ENCODE assay signal across 17 cellular contexts in the genomic region with DNA sequence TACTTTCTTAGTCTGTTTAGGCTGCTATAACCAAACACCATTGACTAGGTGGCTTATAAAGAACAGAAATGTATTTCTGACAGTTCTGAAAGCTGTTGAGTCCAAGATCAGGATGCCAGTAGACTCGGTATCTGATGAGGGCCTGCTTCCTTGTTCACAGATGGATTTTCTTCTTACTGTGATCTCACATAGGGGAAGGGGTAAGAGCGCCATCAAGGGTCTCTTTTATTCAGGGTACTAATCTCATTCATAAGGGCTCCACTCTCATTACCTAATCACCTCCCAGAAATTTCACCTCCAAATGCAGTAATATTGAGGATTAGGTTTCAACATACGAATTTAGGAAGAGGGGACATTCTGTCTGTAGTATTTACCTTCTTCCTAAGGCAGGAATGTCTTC.
"Had no signal": no experiment of that assay in that cellular context is flagged by ENCODE, and none has a peak within 500 bp of the region (broad histone marks: within the 10 kb centered on the region; RNA-seq: fewer than 3 reads in every experiment).

No MANE protein-coding gene starts in this region.

- H3K27ac Mint-ChIP-seq: dendritic cell treated with granulocyte-macrophage colony-stimulating factor and Interleukin-4, amounts not matched to agents 40 ng/mL and 50 ng/mL, for 4 days; naive thymus-derived CD4-positive, alpha-beta T cell; nephron progenitor cell had no signal

- H3K4me1 ChIP-seq: foreskin keratinocyte, sigmoid colon, stomach, transverse colon had no signal

- H3K4me1 Mint-ChIP-seq: naive thymus-derived CD4-positive, alpha-beta T cell; nephron progenitor cell had no signal

- H3K9me3 Mint-ChIP-seq: dendritic cell treated with granulocyte-macrophage colony-stimulating factor and Interleukin-4, amounts not matched to agents 40 ng/mL and 50 ng/mL, for 4 days; naive thymus-derived CD4-positive, alpha-beta T cell; nephron progenitor cell had no signal

- H3K27me3 Mint-ChIP-seq: dendritic cell treated with granulocyte-macrophage colony-stimulating factor and Interleukin-4, amounts not matched to agents 40 ng/mL and 50 ng/mL, for 4 days; naive thymus-derived CD4-positive, alpha-beta T cell had no signal

- H3K9me3 ChIP-seq: sigmoid colon, stomach, thoracic aorta, transverse colon had no signal

- H3K27ac ChIP-seq: foreskin keratinocyte, hepatocyte, sigmoid colon, skin epidermis, stomach, thoracic aorta, transverse colon had no signal

- H2AFZ ChIP-seq: hepatocyte had no signal

- H3K27me3 ChIP-seq: foreskin keratinocyte, hepatocyte, sigmoid colon, stomach, transverse colon had no signal

- H3K79me2 ChIP-seq: hepatocyte had no signal

- H3K36me3 Mint-ChIP-seq: naive thymus-derived CD4-positive, alpha-beta T cell had no signal

- H3K36me3 ChIP-seq: sigmoid colon, stomach, thoracic aorta, transverse colon had no signal

- H3K4me2 ChIP-seq: hepatocyte had no signal

- H3K4me3 ChIP-seq: hepatocyte, sigmoid colon, skin epidermis, stomach, thoracic aorta, transverse colon had no signal

- FAIRE-seq: colon, endothelial cell of umbilical vein had no signal

- DNase-seq: erythroblast; foreskin keratinocyte; left colon; naive thymus-derived CD4-positive, alpha-beta T cell; nephron progenitor cell; posterior cingulate gyrus; sigmoid colon; stimulated activated CD4-positive, alpha-beta T cell treated with anti-CD3 and anti-CD28 coated beads, Interleukin-12 subunit alpha, Interleukin-12 subunit beta, amount 100 ng/mL, for 4 hours; stomach; substantia nigra; transverse colon had no signal

- H3K4me3 Mint-ChIP-seq: dendritic cell treated with granulocyte-macrophage colony-stimulating factor and Interleukin-4, amounts not matched to agents 40 ng/mL and 50 ng/mL, for 4 days; naive thymus-derived CD4-positive, alpha-beta T cell; nephron progenitor cell had no signal
